ENCODE assay signal across 23 cellular contexts in genomic region chr1:241229216-241229615, GRCh38.
DNase-seq lines count a peak whose midpoint lies in the region; ATAC-seq and TF ChIP-seq lines count a peak whose summit lies in the region.
"Had no signal": no experiment of that assay in that cellular context is flagged by ENCODE, and none has a peak within 500 bp of the region (broad histone marks: within the 10 kb centered on the region; RNA-seq: fewer than 3 reads in every experiment).

No MANE protein-coding gene starts in this region.

- H3K27me3 ChIP-seq in WERI-Rb-1 (ENCODE audit: insufficient read depth, low read depth, severe bottlenecking) = no peaks in the 10 kb centered on the region
- H3K27me3 ChIP-seq: foreskin keratinocyte, right atrium auricular region, thyroid gland had no signal

- no peaks in the 10 kb centered on the region for H3K36me3 ChIP-seq in mucosa of descending colon (ENCODE audit: low read depth)
- H3K36me3 ChIP-seq in WERI-Rb-1 = no peaks in the 10 kb centered on the region
- H3K36me3 ChIP-seq: lower lobe of right lung, right atrium auricular region, thyroid gland had no signal

- no peaks in the 10 kb centered on the region for H3K9me3 Mint-ChIP-seq in chondrocyte (ENCODE audit: low read depth)
- H3K9me3 Mint-ChIP-seq in immature natural killer cell = peaks cover 0 to 18% (median 8%) of the 10 kb centered on the region in 6 donors
- H3K9me3 Mint-ChIP-seq: GM23338 had no signal

- intact Hi-C loops in mucosa of descending colon (cut with DNase I, micrococcal nuclease) = no loop called here

- no peaks in the 10 kb centered on the region for H3K27me3 Mint-ChIP-seq in chondrocyte (ENCODE audit: low read depth)
- H3K27me3 Mint-ChIP-seq in immature natural killer cell (ENCODE audit: low read depth in 3 of 3) = no peaks in the 10 kb centered on the region
- H3K27me3 Mint-ChIP-seq: activated naive CD4-positive, alpha-beta T cell treated with anti-CD3 and anti-CD28 coated beads, Interleukin-2, amount 50 U/mL, for 24 hours; CD4-positive, alpha-beta memory T cell; natural killer cell treated with Interleukin-12 subunit alpha and Interleukin-12 subunit beta and Interleukin-15 and Interleukin-18, amount 100 ng/mL, for 72 hours had no signal

- peak; percentile 36 for TF ChIP-seq CTCF in chondrocyte (IDR thresholded peaks at IDR 0.05)
- TF ChIP-seq CTCF in mucosa of descending colon (IDR thresholded peaks at IDR 0.05) = no peak
- no peak for TF ChIP-seq CTCF in WERI-Rb-1 (IDR thresholded peaks at IDR 0.05; ENCODE audit: low read depth, low read length)

- ATAC-seq in mucosa of descending colon (peak; percentile 88), HG03025 (IDR thresholded peaks at IDR 0.05; ENCODE audit: low FRiP score, unreplicated experiment) (no peak), HG03139 (IDR thresholded peaks at IDR 0.05; ENCODE audit: unreplicated experiment) (no peak)
- ATAC-seq: foreskin keratinocyte; GM23338; natural killer cell treated with Interleukin-12 subunit alpha and Interleukin-12 subunit beta and Interleukin-15 and Interleukin-18, amount 100 ng/mL, for 72 hours had no signal

- no peaks in the 10 kb centered on the region for H3K9me3 ChIP-seq in mucosa of descending colon
- no peaks in the 10 kb centered on the region for H3K9me3 ChIP-seq in WERI-Rb-1 (ENCODE audit: severe bottlenecking)
- H3K9me3 ChIP-seq: lower lobe of right lung, right atrium auricular region, thyroid gland had no signal

- H3K4me3 Mint-ChIP-seq in chondrocyte (ENCODE audit: unreplicated experiment) = no peak overlapping the region
- no peak overlapping the region for H3K4me3 Mint-ChIP-seq in immature natural killer cell
- H3K4me3 Mint-ChIP-seq: activated naive CD4-positive, alpha-beta T cell treated with anti-CD3 and anti-CD28 coated beads, Interleukin-2, amount 50 U/mL, for 24 hours; CD4-positive, alpha-beta memory T cell; GM23338; natural killer cell treated with Interleukin-12 subunit alpha and Interleukin-12 subunit beta and Interleukin-15 and Interleukin-18, amount 100 ng/mL, for 72 hours had no signal

- H3K4me1 Mint-ChIP-seq in chondrocyte (ENCODE audit: low read depth) = peaks cover 12% of the 10 kb centered on the region
- H3K4me1 Mint-ChIP-seq in immature natural killer cell = no peaks in the 10 kb centered on the region
- H3K4me1 Mint-ChIP-seq: activated naive CD4-positive, alpha-beta T cell treated with anti-CD3 and anti-CD28 coated beads, Interleukin-2, amount 50 U/mL, for 24 hours; CD4-positive, alpha-beta memory T cell had no signal

- H3K36me3 Mint-ChIP-seq in chondrocyte (ENCODE audit: low read depth) (no peaks in the 10 kb centered on the region), immature natural killer cell (no peaks in the 10 kb centered on the region)
- H3K36me3 Mint-ChIP-seq: activated naive CD4-positive, alpha-beta T cell treated with anti-CD3 and anti-CD28 coated beads, Interleukin-2, amount 50 U/mL, for 24 hours; CD4-positive, alpha-beta memory T cell; natural killer cell treated with Interleukin-12 subunit alpha and Interleukin-12 subunit beta and Interleukin-15 and Interleukin-18, amount 100 ng/mL, for 72 hours had no signal

- DNase-seq in NCI-H82 (lab: John Stamatoyannopoulos, UW) = peak; percentile 24
- DNase-seq in NCI-H82 treated with DMSO at 0.1 percent for 48 hours (lab: John Stamatoyannopoulos, UW; ENCODE audit: unreplicated experiment) = no peak
- DNase-seq in chondrocyte (ENCODE audit: low spot score) = no peak
- peak in 2 of 3 donors; percentile 44 to 71 for DNase-seq in mucosa of descending colon
- no peak for DNase-seq in immature natural killer cell
- DNase-seq in WERI-Rb-1 = no peak
- DNase-seq: activated CD4-positive, alpha-beta T cell treated with anti-CD3 and anti-CD28 coated beads for 4 hours; activated CD8-positive, alpha-beta memory T cell treated with anti-CD3 and anti-CD28 coated beads, Interleukin-2, amount 50 U/mL, for 48 hours; CD4-positive, alpha-beta memory T cell; effector memory CD4-positive, alpha-beta T cell; foreskin keratinocyte; lower lobe of right lung; NCI-H2171; SHP77 treated with DMSO at 0.1 percent for 48 hours; stimulated activated CD4-positive, alpha-beta T cell treated with anti-CD3 and anti-CD28 coated beads, Interleukin-4, amount 100 ng/mL, for 24 hours; T-helper 2 cell; thyroid gland had no signal

- H3K27ac Mint-ChIP-seq in chondrocyte (ENCODE audit: unreplicated experiment) (peak overlapping the region; percentile 70), immature natural killer cell (no peak overlapping the region)
- H3K27ac Mint-ChIP-seq: activated naive CD4-positive, alpha-beta T cell treated with anti-CD3 and anti-CD28 coated beads, Interleukin-2, amount 50 U/mL, for 24 hours; GM23338; natural killer cell treated with Interleukin-12 subunit alpha and Interleukin-12 subunit beta and Interleukin-15 and Interleukin-18, amount 100 ng/mL, for 72 hours had no signal

- H3K27ac ChIP-seq in WERI-Rb-1 = no peak overlapping the region
- H3K27ac ChIP-seq: foreskin keratinocyte, lower lobe of right lung, right atrium auricular region, thyroid gland had no signal

- no peak overlapping the region for H3K4me3 ChIP-seq in mucosa of descending colon
- no peak overlapping the region for H3K4me3 ChIP-seq in WERI-Rb-1 (ENCODE audit: low read depth, low read length)
- H3K4me3 ChIP-seq: GM23338, lower lobe of right lung, right atrium auricular region, thyroid gland had no signal

- peaks cover 10% of the 10 kb centered on the region for H3K4me1 ChIP-seq in mucosa of descending colon (ENCODE audit: low read depth)
- H3K4me1 ChIP-seq: foreskin keratinocyte, lower lobe of right lung, right atrium auricular region, thyroid gland had no signal

Comparison
In these comparisons a context has a peak if more than half of its experiments do, and no peak if none do; other contexts are left out.
1. DNase-seq: peak in NCI-H82 (single experiment) and mucosa of descending colon (2 of 3); none in NCI-H82 treated with DMSO at 0.1 percent for 48 hours (single experiment), chondrocyte (single experiment), immature natural killer cell (0 of 3) and WERI-Rb-1 (single experiment).